ENCODE assay signal across 8 cellular contexts in genomic region chr16:8869212-8869987, GRCh38. TPM values are rescaled to one million over a fixed set of nuclear protein-coding genes. Genes with fewer than 3 reads are reported as not detected.
A peak's percentile ranks its signal among the peaks of the same experiment; 100 is the strongest.
DNase-seq lines count a peak whose midpoint lies in the region; TF ChIP-seq lines count a peak whose summit lies in the region.

No MANE protein-coding gene starts in this region.

- H3K9me3 ChIP-seq in MG63 = no peaks in the 10 kb centered on the region

- TF ChIP-seq CTCF in choroid plexus epithelial cell (conservative IDR thresholded peaks at IDR 0.05; ENCODE audit: low read depth, low read length) = no peak
- TF ChIP-seq CTCF in nephron (IDR thresholded peaks at IDR 0.05; ENCODE audit: unreplicated experiment in 3 of 3) = peak in 1 of 3 experiments; percentile 8

- no peaks in the 10 kb centered on the region for H3K9me3 Mint-ChIP-seq in nephron

- peaks cover 18% of the 10 kb centered on the region for H3K36me3 ChIP-seq in MG63

- no peaks in the 10 kb centered on the region for H3K27me3 ChIP-seq in MG63

- H3K36me3 Mint-ChIP-seq in nephron (ENCODE audit: low read depth) = no peaks in the 10 kb centered on the region

- H3K27me3 Mint-ChIP-seq in nephron (ENCODE audit: low read depth) = no peaks in the 10 kb centered on the region

- peak; percentile 67 for DNase-seq in D341Med (ENCODE audit: low spot score)
- DNase-seq in MG63 = no peak
- no peak for DNase-seq in choroid plexus epithelial cell (ENCODE audit: low read depth)
- no peak for DNase-seq in NCI-H2196 treated with DMSO at 0.1 percent for 48 hours (lab: John Stamatoyannopoulos, UW; ENCODE audit: unreplicated experiment)
- no peak for DNase-seq in ureter (ENCODE audit: low spot score)
- no peak for DNase-seq in SW 1271 (lab: John Stamatoyannopoulos, UW)
- no peak for DNase-seq in NCI-H2107 (lab: John Stamatoyannopoulos, UW)

- H3K27ac Mint-ChIP-seq in nephron = peak overlapping the region; percentile 43 to 87 (median 52)

- H3K4me3 ChIP-seq in MG63 (peak overlapping the region; percentile 100), choroid plexus epithelial cell (ENCODE audit: low read depth, low read length) (peak overlapping the region; percentile 60)

- peak overlapping the region; percentile 84 to 89 (median 87) for H3K4me3 Mint-ChIP-seq in nephron

- H3K4me1 Mint-ChIP-seq in nephron = peaks cover 42% of the 10 kb centered on the region

RNA-seq across cellular contexts. Expression of gene CARHSP1, which starts 0.6 kb away (rescaled TPM):
- total RNA-seq in MG63 (2014; rRNA removed; shearing (Covaris generic); ENCODE audit: low replicate concordance) = 120 and 208 TPM in 2 replicates
- total RNA-seq in ureter = 43.6 TPM

RNA-seq across cellular contexts. Expression of gene LITAFD, which starts 12.8 kb away (rescaled TPM):
- not detected in 2 replicates for total RNA-seq in MG63 (2014; rRNA removed; shearing (Covaris generic); ENCODE audit: low replicate concordance)
- total RNA-seq in ureter = not detected
